ENCODE assay signal across 7 cellular contexts in genomic region chr6:146271163-146271562, GRCh38.
DNase-seq lines count a peak whose midpoint lies in the region; ATAC-seq and TF ChIP-seq lines count a peak whose summit lies in the region.
"Not testable (repeated sequence)": the region's sequence is repeated elsewhere in the genome, so short reads cannot be mapped to it uniquely, and the experiment has no call there.

No MANE protein-coding gene starts in this region.

- not testable (repeated sequence) for TF ChIP-seq CTCF in astrocyte of the spinal cord (IDR thresholded peaks at IDR 0.05; ENCODE audit: low read depth, low read length); fibroblast of lung (conservative IDR thresholded peaks at IDR 0.05 in 1 of 2, IDR thresholded peaks at IDR 0.05 in 1 of 2; ENCODE audit: low read depth in 1 of 2, low read length in 2 of 2)

- 18% methylated on average over 1 of the region's 1 CpG for WGBS in right cardiac atrium

- not testable (repeated sequence) for H3K4me2 ChIP-seq in fibroblast of lung (ENCODE audit: extremely low read depth, insufficient read depth, low read length)

- not testable (repeated sequence) for H3K79me2 ChIP-seq in fibroblast of lung (ENCODE audit: control insufficient read depth, insufficient read depth, low read length)

- H3K27ac ChIP-seq in fibroblast of lung (ENCODE audit: insufficient read depth, low read length); right cardiac atrium (ENCODE audit: low read length): not testable (repeated sequence)

- not testable (repeated sequence) for H3K9me3 ChIP-seq in fibroblast of lung (ENCODE audit: control insufficient read depth, insufficient read depth, low read depth, low read length); right cardiac atrium (ENCODE audit: control insufficient read depth, low read length)

- in situ Hi-C loops in astrocyte of the spinal cord (cut with HindIII; ENCODE audit: low sequenced_read_pairs), result not testable (repeated sequence)

- not testable (repeated sequence) for H3K4me3 ChIP-seq in astrocyte of the spinal cord (ENCODE audit: low read depth, low read length); fibroblast of lung (replicated peaks in 1 of 4; ENCODE audit: control extremely low read depth in 1 of 4, insufficient read depth in 1 of 4, low read depth in 3 of 4, low read length in 4 of 4); right cardiac atrium (ENCODE audit: low read length); skeletal muscle cell (ENCODE audit: low read depth, low read length)

- peak; percentile 35 for DNase-seq in EL
- peak; percentile 15 for DNase-seq in NCI-H1105 treated with DMSO at 0.1 percent for 48 hours (lab: John Stamatoyannopoulos, UW)
- DNase-seq in astrocyte of the spinal cord (ENCODE audit: low read depth, low spot score), result peak; percentile 84
- DNase-seq in fibroblast of lung (ENCODE audit: low read depth in 2 of 2), result peak; percentile 51 to 79
- DNase-seq in right cardiac atrium, result peak; percentile 65 to 88 (median 86)
- DNase-seq in myocyte (ENCODE audit: low read depth), result peak; percentile 64
- peak; percentile 21 for DNase-seq in skeletal muscle cell (ENCODE audit: low read depth)

- not testable (repeated sequence) for H3K9ac ChIP-seq in fibroblast of lung (ENCODE audit: insufficient read depth, low read length)

- not testable (repeated sequence) for H3K27me3 ChIP-seq in fibroblast of lung (ENCODE audit: control insufficient read depth, insufficient read depth, low read length); right cardiac atrium (ENCODE audit: control insufficient read depth, insufficient read depth)

- peak; percentile 52 to 67 for ATAC-seq in right cardiac atrium

- not testable (repeated sequence) for H4K20me1 ChIP-seq in fibroblast of lung (ENCODE audit: control insufficient read depth, extremely low read depth, insufficient read depth, low read length)

- H3K36me3 ChIP-seq in fibroblast of lung (ENCODE audit: control insufficient read depth, insufficient read depth, low read length), result not testable (repeated sequence)

- intact Hi-C loops in right cardiac atrium (cut with DNase I), result not testable (repeated sequence)

- H2AFZ ChIP-seq in fibroblast of lung (ENCODE audit: low read length), result not testable (repeated sequence)

- H3K4me1 ChIP-seq in fibroblast of lung (ENCODE audit: control insufficient read depth, extremely low read depth, insufficient read depth, low read length); right cardiac atrium (ENCODE audit: control insufficient read depth, insufficient read depth, low read length): not testable (repeated sequence)

Comparison
In these comparisons a context has a peak if more than half of its experiments do, and no peak if none do; other contexts are left out.
1. DNase-seq: peak in every context shown above with its lines; median percentile 86 in right cardiac atrium; 84 in astrocyte of the spinal cord; 65 in fibroblast of lung; 64 in myocyte; 35 in EL; 21 in skeletal muscle cell; 15 in NCI-H1105 treated with DMSO at 0.1 percent for 48 hours.